In genomic region chr14:58281969-58282368, GRCh38 we compare ENCODE assay signal across 9 cellular contexts. TPM values are rescaled to one million over a fixed set of nuclear protein-coding genes. Genes with fewer than 3 reads are reported as not detected.
DNase-seq lines count a peak whose midpoint lies in the region; ATAC-seq and TF ChIP-seq lines count a peak whose summit lies in the region.
"Had no signal": no experiment of that assay in that cellular context is flagged by ENCODE, and none has a peak within 500 bp of the region (broad histone marks: within the 10 kb centered on the region; RNA-seq: fewer than 3 reads in every experiment).

No MANE protein-coding gene starts in this region.

- no peaks in the 10 kb centered on the region for H4K20me1 ChIP-seq in fibroblast of lung (ENCODE audit: control insufficient read depth, extremely low read depth, insufficient read depth, low read length)

- peaks cover 6% of the 10 kb centered on the region for H3K36me3 ChIP-seq in fibroblast of lung (ENCODE audit: control insufficient read depth, insufficient read depth, low read length)
- peaks cover 21% of the 10 kb centered on the region in 2 experiments for H3K36me3 ChIP-seq in trophoblast cell (ENCODE audit: control insufficient read depth in 1 of 2, insufficient read depth in 2 of 2, low read length in 2 of 2)
- H3K36me3 ChIP-seq in H7 (replicated peaks; ENCODE audit: control insufficient read depth, insufficient read depth, low read length): peaks cover 13% of the 10 kb centered on the region

- POLR2A ChIA-PET in activated CD4-positive, alpha-beta memory T cell treated with anti-CD3 and anti-CD28 coated beads, Interleukin-2, amount 10 ng/mL, durations not matched to agents 7 days and 5 days (lab: Charles Lee): interaction anchor here (0.9 to 2.7 kb wide), 4 partner anchors 10 to 145 kb away, joined by 3 to 24 read pairs (median 8); partner anchors contain the start of genes ARID4A, PSMA3 and TIMM9

- peaks cover 59 to 82% of the 10 kb centered on the region in 2 donors for H3K36me3 Mint-ChIP-seq in CD14-positive monocyte
- H3K36me3 Mint-ChIP-seq in activated CD4-positive, alpha-beta memory T cell treated with anti-CD3 and anti-CD28 coated beads, Interleukin-2, amount 10 ng/mL, durations not matched to agents 7 days and 5 days (ENCODE audit: low read depth): peaks cover 72% of the 10 kb centered on the region

- H4K12ac ChIP-seq in trophoblast cell (ENCODE audit: low read depth, low read length): no peak overlapping the region

- WGBS in trophoblast cell (ENCODE audit: extremely low coverage, insufficient coverage, insufficient read length): no CpG with 5 or more reads among the region's 3 CpGs

- H2AK5ac ChIP-seq in trophoblast cell (ENCODE audit: low read length): no peak overlapping the region

- H3K4me2 ChIP-seq in fibroblast of lung (ENCODE audit: extremely low read depth, insufficient read depth, low read length) (no peak overlapping the region), trophoblast cell (ENCODE audit: low read length) (no peak overlapping the region)

- no peak overlapping the region for H3K18ac ChIP-seq in trophoblast cell (ENCODE audit: low read length)

- H4K8ac ChIP-seq in trophoblast cell (ENCODE audit: low read depth, low read length): no peak overlapping the region

- CTCF ChIA-PET in activated CD4-positive, alpha-beta memory T cell treated with anti-CD3 and anti-CD28 coated beads, Interleukin-2, amount 10 ng/mL, durations not matched to agents 7 days and 5 days (lab: Charles Lee): no interaction called here

- DNase-seq in CD14-positive monocyte (ENCODE audit: low spot score) (no peak), fibroblast of lung (ENCODE audit: low read depth in 2 of 2) (peak in 1 of 2 donors; percentile 20), trophoblast cell (no peak), NCI-H187 treated with DMSO at 0.1 percent for 48 hours (lab: John Stamatoyannopoulos, UW) (no peak), NCI-H748 (lab: John Stamatoyannopoulos, UW; ENCODE audit: unreplicated experiment) (no peak), H7 (no peak)
- DNase-seq in activated CD4-positive, alpha-beta memory T cell treated with anti-CD3 and anti-CD28 coated beads, Interleukin-2, amount 10 ng/mL, durations not matched to agents 7 days and 5 days: no peak

- no peak for TF ChIP-seq CTCF in CD14-positive monocyte (IDR thresholded peaks at IDR 0.05)
- no peak for TF ChIP-seq CTCF in fibroblast of lung (conservative IDR thresholded peaks at IDR 0.05 in 1 of 2, IDR thresholded peaks at IDR 0.05 in 1 of 2; ENCODE audit: low read depth in 1 of 2, low read length in 2 of 2)

- no peak overlapping the region for H2BK5ac ChIP-seq in trophoblast cell (ENCODE audit: low read depth, low read length, poor library complexity)

- peak overlapping the region; percentile 93 to 97 (median 96) for H3K27ac Mint-ChIP-seq in CD14-positive monocyte
- peak overlapping the region; percentile 92 for H3K27ac Mint-ChIP-seq in activated CD4-positive, alpha-beta memory T cell treated with anti-CD3 and anti-CD28 coated beads, Interleukin-2, amount 10 ng/mL, durations not matched to agents 7 days and 5 days

- H4K91ac ChIP-seq in trophoblast cell (ENCODE audit: low read depth, low read length): no peak overlapping the region

- H3K4me3 ChIP-seq in fibroblast of lung (replicated peaks in 1 of 4; ENCODE audit: control extremely low read depth in 1 of 4, insufficient read depth in 1 of 4, low read depth in 3 of 4, low read length in 4 of 4): no peak overlapping the region
- H3K4me3 ChIP-seq in trophoblast cell (ENCODE audit: low read depth, low read length): no peak overlapping the region
- H3K4me3 ChIP-seq in H7 (ENCODE audit: insufficient read depth, low read depth, low read length): no peak overlapping the region
- H3K4me3 ChIP-seq: mucosa of descending colon had no signal

- no peaks in the 10 kb centered on the region for H3K9me3 ChIP-seq in fibroblast of lung (ENCODE audit: control insufficient read depth, insufficient read depth, low read depth, low read length)
- no peaks in the 10 kb centered on the region for H3K9me3 ChIP-seq in trophoblast cell (ENCODE audit: insufficient read depth, low read depth, low read length)
- H3K9me3 ChIP-seq: mucosa of descending colon had no signal

- no peaks in the 10 kb centered on the region for H3K27me3 Mint-ChIP-seq in CD14-positive monocyte (ENCODE audit: low read depth in 3 of 3)
- no peaks in the 10 kb centered on the region for H3K27me3 Mint-ChIP-seq in activated CD4-positive, alpha-beta memory T cell treated with anti-CD3 and anti-CD28 coated beads, Interleukin-2, amount 10 ng/mL, durations not matched to agents 7 days and 5 days

- H3K79me2 ChIP-seq in fibroblast of lung (ENCODE audit: control insufficient read depth, insufficient read depth, low read length) (peaks cover 59% of the 10 kb centered on the region), trophoblast cell (ENCODE audit: control insufficient read depth, insufficient read depth, low read length, poor library complexity) (no peaks in the 10 kb centered on the region)

- no peaks in the 10 kb centered on the region for H3K9me3 Mint-ChIP-seq in CD14-positive monocyte
- no peaks in the 10 kb centered on the region for H3K9me3 Mint-ChIP-seq in activated CD4-positive, alpha-beta memory T cell treated with anti-CD3 and anti-CD28 coated beads, Interleukin-2, amount 10 ng/mL, durations not matched to agents 7 days and 5 days

- no peak overlapping the region for H2BK120ac ChIP-seq in trophoblast cell (ENCODE audit: insufficient read depth, low read length, poor library complexity)

- no peaks in the 10 kb centered on the region for H3K79me1 ChIP-seq in trophoblast cell (ENCODE audit: low read length)

- intact Hi-C loops in CD14-positive monocyte (cut with micrococcal nuclease): loop anchor here in 1 of 2 donors (5.0 kb wide), 1 partner anchor 40 kb away; the partner anchor contains the start of gene PSMA3

- no peak overlapping the region for H3K14ac ChIP-seq in trophoblast cell (ENCODE audit: low read length)

- H3K4me3 Mint-ChIP-seq in CD14-positive monocyte: no peak overlapping the region
- peak overlapping the region; percentile 47 for H3K4me3 Mint-ChIP-seq in activated CD4-positive, alpha-beta memory T cell treated with anti-CD3 and anti-CD28 coated beads, Interleukin-2, amount 10 ng/mL, durations not matched to agents 7 days and 5 days

- H2BK12ac ChIP-seq in trophoblast cell (ENCODE audit: low read length): no peak overlapping the region

- H3K27me3 ChIP-seq in fibroblast of lung (ENCODE audit: control insufficient read depth, insufficient read depth, low read length) (no peaks in the 10 kb centered on the region), trophoblast cell (ENCODE audit: insufficient read depth, low read length) (no peaks in the 10 kb centered on the region), H7 (ENCODE audit: control insufficient read depth, insufficient read depth, low read length) (no peaks in the 10 kb centered on the region)

- no peak for ATAC-seq in GM21529 (IDR thresholded peaks at IDR 0.05; ENCODE audit: unreplicated experiment)

- H3K4me1 ChIP-seq in fibroblast of lung (ENCODE audit: control insufficient read depth, extremely low read depth, insufficient read depth, low read length) (peaks cover 2% of the 10 kb centered on the region), trophoblast cell (ENCODE audit: control insufficient read depth in 1 of 2, insufficient read depth in 2 of 2, low read length in 2 of 2) (no peaks in the 10 kb centered on the region)

- H3K27ac ChIP-seq in fibroblast of lung (ENCODE audit: insufficient read depth, low read length) (peak overlapping the region; percentile 53), trophoblast cell (ENCODE audit: low read depth, low read length) (no peak overlapping the region)

- H2AFZ ChIP-seq in fibroblast of lung (ENCODE audit: low read length) (no peak overlapping the region), trophoblast cell (ENCODE audit: insufficient read depth, low read length, poor library complexity) (no peak overlapping the region)

- peaks cover 29% of the 10 kb centered on the region for H3K4me1 Mint-ChIP-seq in CD14-positive monocyte
- peaks cover 54% of the 10 kb centered on the region for H3K4me1 Mint-ChIP-seq in activated CD4-positive, alpha-beta memory T cell treated with anti-CD3 and anti-CD28 coated beads, Interleukin-2, amount 10 ng/mL, durations not matched to agents 7 days and 5 days

- H3K23ac ChIP-seq in trophoblast cell (ENCODE audit: low read length): no peak overlapping the region

- H3K9ac ChIP-seq in fibroblast of lung (ENCODE audit: insufficient read depth, low read length): no peak overlapping the region
- H3K9ac ChIP-seq in trophoblast cell (ENCODE audit: low read length): no peak overlapping the region

- H3K4ac ChIP-seq in trophoblast cell (ENCODE audit: low read depth, low read length): peak overlapping the region; percentile 62

RNA-seq across cellular contexts. Expression of gene ARID4A, which starts 16.4 kb away (rescaled TPM):
- polyA plus RNA-seq in CD14-positive monocyte (10 to 100 TPM in 1 of 2 donors, 1 to 10 TPM in 1; 6.5 to 13.2 TPM), fibroblast of lung (7.2 and 12.2 TPM in 2 replicates)
- 10 to 100 TPM; 37.9 to 41.7 TPM for total RNA-seq in activated CD4-positive, alpha-beta memory T cell treated with anti-CD3 and anti-CD28 coated beads, Interleukin-2, amount 10 ng/mL, durations not matched to agents 7 days and 5 days
- 10.3 and 12.1 TPM in 2 replicates for total RNA-seq in fibroblast of lung
- polyA plus RNA-seq in fibroblast of lung (2012): 6.5 and 10.0 TPM in 2 replicates
- 0.75 TPM in 1 of 2 replicates, not detected in the other for polyA minus RNA-seq in fibroblast of lung (ENCODE audit: low replicate concordance)
- polyA plus RNA-seq in trophoblast cell (2013): 11.2 and 12.3 TPM in 2 replicates
- 3.5 and 5.9 TPM in 2 replicates for total RNA-seq in H7 (2014; rRNA removed; shearing (Covaris generic))

RNA-seq across cellular contexts. Expression of gene PSMA3, which starts 37.3 kb away (rescaled TPM):
- polyA plus RNA-seq in CD14-positive monocyte: 100 to 1,000 TPM; 147 to 170 TPM
- 100 to 1,000 TPM; 243 to 259 TPM for total RNA-seq in activated CD4-positive, alpha-beta memory T cell treated with anti-CD3 and anti-CD28 coated beads, Interleukin-2, amount 10 ng/mL, durations not matched to agents 7 days and 5 days
- 80.1 and 81.4 TPM in 2 replicates for total RNA-seq in fibroblast of lung
- polyA plus RNA-seq in fibroblast of lung: 279 and 299 TPM in 2 replicates
- 166 and 184 TPM in 2 replicates for polyA plus RNA-seq in fibroblast of lung (2012)
- polyA minus RNA-seq in fibroblast of lung (ENCODE audit: low replicate concordance): 62.1 and 65.7 TPM in 2 replicates
- polyA plus RNA-seq in trophoblast cell (2013): 405 and 413 TPM in 2 replicates
- 132 and 136 TPM in 2 replicates for total RNA-seq in H7 (2014; rRNA removed; shearing (Covaris generic))
